In genomic region chr18:62975785-62976184, GRCh38 we compare ENCODE assay signal across 25 cellular contexts.
"Had no signal": no experiment of that assay in that cellular context is flagged by ENCODE, and none has a peak within 500 bp of the region (broad histone marks: within the 10 kb centered on the region; RNA-seq: fewer than 3 reads in every experiment).

No MANE protein-coding gene starts in this region.

- H3K9me3 ChIP-seq: ascending aorta, body of pancreas, Peyer's patch, SJCRH30, SK-N-SH had no signal

- H3K36me3 ChIP-seq: SJCRH30 had no signal

- DNase-seq: activated CD4-positive, alpha-beta memory T cell treated with anti-CD3 and anti-CD28 coated beads, Interleukin-2, amount 10 ng/mL, durations not matched to agents 7 days and 5 days; activated CD4-positive, alpha-beta T cell treated with anti-CD3 and anti-CD28 coated beads, Interleukin-2, amount 50 U/mL, for 1 hour; activated CD4-positive, CD25-positive, alpha-beta regulatory T cell; activated CD8-positive, alpha-beta memory T cell treated with anti-CD3 and anti-CD28 coated beads, Interleukin-2, amount 50 U/mL, for 4 hours; activated naive CD4-positive, alpha-beta T cell treated with anti-CD3 and anti-CD28 coated beads, Interleukin-2, amount 50 U/mL, for 16 hours; activated T-cell treated with anti-CD3 and anti-CD28 coated beads, Interleukin-2, amount 50 U/mL, for 72 hours; body of pancreas; Karpas-422; MM.1S; NCI-H1105; NCI-H1436; NCI-H1694 treated with DMSO at 0.1 percent for 48 hours; NCI-H2029 treated with DMSO at 0.1 percent for 48 hours; NCI-H510A; NCI-H526 treated with DMSO at 0.1 percent for 48 hours; NCI-H82; OCI-M1; Peyer's patch; Right ventricle myocardium superior; SJCRH30; SK-N-SH; T-helper 1 cell had no signal

- H3K27ac ChIP-seq: ascending aorta, body of pancreas, Peyer's patch, RWPE1, SJCRH30, VCaP had no signal

- H3K4me2 ChIP-seq: SK-N-SH had no signal

- H3K4me3 ChIP-seq: ascending aorta, body of pancreas, Peyer's patch, SJCRH30 had no signal

- H3K27me3 ChIP-seq: ascending aorta, body of pancreas, Peyer's patch, SJCRH30 had no signal

- H3K4me1 ChIP-seq: ascending aorta, body of pancreas, Peyer's patch had no signal

- ATAC-seq: activated T-cell treated with anti-CD3 and anti-CD28 coated beads, Interleukin-2, amount 50 U/mL, for 72 hours; body of pancreas had no signal

- H3K9ac ChIP-seq: SK-N-SH had no signal
